Comparison of ENCODE assay signal across 1 cellular context in genomic region chr20:36850759-36851158, GRCh38.
TF ChIP-seq lines count a peak whose summit lies in the region.

No MANE protein-coding gene starts in this region.

TF ChIP-seq in HepG2, 621 proteins besides CTCF, POLR2A, EP300 and RAD21:
- TF ChIP-seq MAFK (conservative IDR thresholded peaks at IDR 0.05 in 1 of 2, IDR thresholded peaks at IDR 0.05 in 1 of 2; ENCODE audit: low read length in 2 of 2) (peak; percentile 39 to 58), SNAPC5 (CRISPR knock-in tag; IDR thresholded peaks at IDR 0.05; ENCODE audit: borderline replicate concordance) (no peak), MAFF (IDR thresholded peaks at IDR 0.05; ENCODE audit: low read depth, low read length) (peak; percentile 39; the same call in 1 of the 2 replicates), ZNF143 (CRISPR knock-in tag; IDR thresholded peaks at IDR 0.05) (no peak), CCDC6 (CRISPR knock-in tag; IDR thresholded peaks at IDR 0.05) (no peak), SMAD3 (CRISPR knock-in tag; IDR thresholded peaks at IDR 0.05) (no peak), REPIN1 (CRISPR knock-in tag; IDR thresholded peaks at IDR 0.05; ENCODE audit: borderline replicate concordance, low read depth) (no peak), RELA (CRISPR knock-in tag; IDR thresholded peaks at IDR 0.05) (no peak), HNRNPUL1 (IDR thresholded peaks at IDR 0.05; ENCODE audit: low read depth, low read length) (no peak), HDAC2 (CRISPR knock-in tag; IDR thresholded peaks at IDR 0.05) (no peak)
